Comparison of ENCODE assay signal across 12 cellular contexts in the genomic region with DNA sequence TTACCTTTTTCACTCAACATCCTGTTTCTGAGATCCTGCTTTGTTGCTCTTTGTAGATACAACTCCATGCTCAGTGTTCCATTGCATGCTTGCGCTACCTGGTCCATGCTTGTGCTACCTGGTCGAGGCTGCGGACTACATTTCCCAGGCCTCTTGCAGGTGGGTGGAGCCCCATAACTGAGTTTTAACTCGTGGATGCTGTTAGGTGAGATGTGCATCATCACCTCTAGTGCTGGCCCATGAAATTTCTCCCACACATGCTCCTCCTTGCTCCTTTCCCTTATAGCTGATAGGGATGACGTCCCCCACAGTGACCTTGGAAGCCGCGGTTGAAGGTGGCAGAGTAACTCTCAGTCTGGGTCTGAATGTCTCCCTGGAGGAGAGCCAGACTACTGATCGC. TPM values are rescaled to one million over a fixed set of nuclear protein-coding genes. Genes with fewer than 3 reads are reported as not detected.
DNase-seq lines count a peak whose midpoint lies in the region; ATAC-seq, FAIRE-seq and TF ChIP-seq lines count a peak whose summit lies in the region.
"Had no signal": no experiment of that assay in that cellular context is flagged by ENCODE, and none has a peak within 500 bp of the region (broad histone marks: within the 10 kb centered on the region; RNA-seq: fewer than 3 reads in every experiment).

No MANE protein-coding gene starts in this region.

- no peak for TF ChIP-seq RAD21 in K562 (CRISPR knock-in tag; conservative IDR thresholded peaks at IDR 0.05 in 1 of 2, IDR thresholded peaks at IDR 0.05 in 1 of 2)

- H3K9me3 Mint-ChIP-seq in stimulated activated memory B cell treated with anti-CD40 and anti-IgM and Interleukin-4, amounts not matched to agents 10 μg/mL and 1 μg/mL and 100 μg/mL, for 72 hours = no peaks in the 10 kb centered on the region

- TF ChIP-seq EP300 in K562 (IDR thresholded peaks at IDR 0.05; ENCODE audit: low read length) = no peak

- no peak for TF ChIP-seq CTCF in K562 (IDR thresholded peaks at IDR 0.05 in 2 of 3, conservative IDR thresholded peaks at IDR 0.05 in 1 of 3; ENCODE audit: insufficient read depth in 2 of 3, low read depth in 1 of 3, low read length in 3 of 3)

- ATAC-seq in HG02642 (IDR thresholded peaks at IDR 0.05; ENCODE audit: poor library complexity, unreplicated experiment) = peak; percentile 7
- ATAC-seq in K562 = peak; percentile 56
- ATAC-seq in stimulated activated memory B cell treated with anti-CD40 and anti-IgM and Interleukin-4, amounts not matched to agents 10 μg/mL and 1 μg/mL and 100 μg/mL, for 72 hours = peak; percentile 67
- ATAC-seq in GM18909 (IDR thresholded peaks at IDR 0.05; ENCODE audit: poor library complexity, unreplicated experiment) = no peak

- TF ChIP-seq POLR2A in GM12892 (IDR thresholded peaks at IDR 0.05; ENCODE audit: low read depth, low read length) = no peak
- TF ChIP-seq POLR2A in K562 (conservative IDR thresholded peaks at IDR 0.05) = no peak

- no peaks in the 10 kb centered on the region for H3K36me3 ChIP-seq in K562 (ENCODE audit: control insufficient read depth, insufficient read depth, low read length)

- no peak overlapping the region for H3K9ac ChIP-seq in K562 (ENCODE audit: insufficient read depth in 1 of 2, low read depth in 2 of 2, low read length in 2 of 2)

- CTCF ChIA-PET in K562 (lab: Yijun Ruan, JAX; ENCODE audit: low intra/inter-chr PET ratio) = no interaction called here

- DNase-seq in GM12892 (ENCODE audit: insufficient read length) (no peak), K562 (ENCODE audit: extremely low read depth in 1 of 4, low spot score in 3 of 4) (peak in 1 of 4 experiments; percentile 18), RPMI8226 (no peak), NCI-H1092 treated with DMSO at 0.1 percent for 48 hours (lab: John Stamatoyannopoulos, UW) (no peak), NCI-H2029 treated with DMSO at 0.1 percent for 48 hours (lab: John Stamatoyannopoulos, UW) (no peak)
- DNase-seq: EL, NCI-H1694, NCI-H446, NCI-H748 treated with DMSO at 0.1 percent for 48 hours had no signal

- H4K20me1 ChIP-seq in K562 (replicated peaks; ENCODE audit: control insufficient read depth, insufficient read depth, low read length) = no peaks in the 10 kb centered on the region

- no TSS peak for BruUV-seq in K562 (replicated peaks; lab: Mats Ljungman, UMichigan)

- H3K27ac Mint-ChIP-seq in stimulated activated memory B cell treated with anti-CD40 and anti-IgM and Interleukin-4, amounts not matched to agents 10 μg/mL and 1 μg/mL and 100 μg/mL, for 72 hours = peak overlapping the region; percentile 80

- H3K4me3 ChIP-seq in K562 = no peak overlapping the region

- no peaks in the 10 kb centered on the region for H3K9me3 ChIP-seq in K562 (replicated peaks; ENCODE audit: control insufficient read depth, insufficient read depth, low read depth, low read length)

- peaks cover 45% of the 10 kb centered on the region for H3K4me1 Mint-ChIP-seq in stimulated activated memory B cell treated with anti-CD40 and anti-IgM and Interleukin-4, amounts not matched to agents 10 μg/mL and 1 μg/mL and 100 μg/mL, for 72 hours

- H3K4me3 Mint-ChIP-seq in stimulated activated memory B cell treated with anti-CD40 and anti-IgM and Interleukin-4, amounts not matched to agents 10 μg/mL and 1 μg/mL and 100 μg/mL, for 72 hours = peak overlapping the region; percentile 67

- H3K36me3 Mint-ChIP-seq in stimulated activated memory B cell treated with anti-CD40 and anti-IgM and Interleukin-4, amounts not matched to agents 10 μg/mL and 1 μg/mL and 100 μg/mL, for 72 hours = no peaks in the 10 kb centered on the region

- peaks cover 0 to 17% of the 10 kb centered on the region in 2 experiments; a peak in 2 of 5 replicates for H3K4me1 ChIP-seq in K562 (replicated peaks in 1 of 2; ENCODE audit: control insufficient read depth in 2 of 2, insufficient read depth in 2 of 2, low read length in 2 of 2)

- no peaks in the 10 kb centered on the region for H3K27me3 ChIP-seq in K562 (ENCODE audit: control insufficient read depth in 2 of 2, insufficient read depth in 2 of 2, low read length in 2 of 2)

- POLR2A ChIA-PET in K562 (lab: Yijun Ruan, JAX) = no interaction called here

- in situ Hi-C loops in K562 (cut with MboI) = no loop called here

- 31% methylated on average over 8 of the region's 8 CpGs for whole genome bisulfite sequencing in K562 (ENCODE audit: insufficient coverage, low coverage, missing lambda C conversion rate)

- no peak overlapping the region for H3K4me2 ChIP-seq in K562 (ENCODE audit: insufficient read depth, low read length)

- H3K27me3 Mint-ChIP-seq in stimulated activated memory B cell treated with anti-CD40 and anti-IgM and Interleukin-4, amounts not matched to agents 10 μg/mL and 1 μg/mL and 100 μg/mL, for 72 hours = no peaks in the 10 kb centered on the region

- no peaks in the 10 kb centered on the region for H3K9me1 ChIP-seq in K562 (ENCODE audit: control insufficient read depth, insufficient read depth, low read length)

- FAIRE-seq in GM12892 (lab: Jason Lieb, UNC) (peak; percentile 81), K562 (lab: Jason Lieb, UNC) (no peak)

- intact Hi-C loops in K562 (cut with micrococcal nuclease) = no loop called here

- no peak overlapping the region for H2AFZ ChIP-seq in K562 (ENCODE audit: low read depth, low read length)

- no peaks in the 10 kb centered on the region for H3K79me2 ChIP-seq in K562 (ENCODE audit: control insufficient read depth, insufficient read depth, low read length)

- no peak overlapping the region for H3K27ac ChIP-seq in K562 (ENCODE audit: extremely low read depth, low read depth, low read length)

TF ChIP-seq in K562, 482 proteins besides CTCF, POLR2A, EP300 and RAD21:
- peak; percentile 69; the same call in 1 of the 2 replicates for TF ChIP-seq ESRRA (IDR thresholded peaks at IDR 0.05; ENCODE audit: borderline replicate concordance, low read depth)
- no peak for TF ChIP-seq CTBP1 (IDR thresholded peaks at IDR 0.05; ENCODE audit: borderline replicate concordance)
- no peak for TF ChIP-seq NELFE (IDR thresholded peaks at IDR 0.05; ENCODE audit: insufficient read depth, insufficient read length)
- no peak for TF ChIP-seq RFX7 (CRISPR knock-in tag; IDR thresholded peaks at IDR 0.05)
- peak in 1 of 2 experiments; percentile 33; a peak in 1 of 4 replicates for TF ChIP-seq NRF1 (conservative IDR thresholded peaks at IDR 0.05 in 1 of 2, IDR thresholded peaks at IDR 0.05 in 1 of 2)
- 0 out of 2 replicates have a peak, but pooled peaks have one; percentile 7 for TF ChIP-seq NFIC (IDR thresholded peaks at IDR 0.05)
- peak; percentile 60 for TF ChIP-seq HCFC1 (IDR thresholded peaks at IDR 0.05; ENCODE audit: low read depth, low read length)

RNA-seq across cellular contexts. Expression of gene PREX1, which starts 11.7 kb away (rescaled TPM):
- polyA plus RNA-seq in GM12892 (2012; ENCODE audit: missing spikeins) = 46.2 TPM
- 7.3 and 17.0 TPM in 2 replicates for total RNA-seq in K562 (2011; cell fraction: chromatin; rRNA removed; ENCODE audit: low replicate concordance)
- total RNA-seq in K562 (2011; cell fraction: nucleolus; rRNA removed) = 5.9 and 8.0 TPM in 2 replicates
- total RNA-seq in K562 (2011; cell fraction: nucleoplasm; rRNA removed) = 7.9 and 9.6 TPM in 2 replicates
- 5.4 and 9.3 TPM in 2 replicates for total RNA-seq in K562 (2014; rRNA removed)
- total RNA-seq in K562 (2014; rRNA removed; fragmentation: Illumina TruSeq; extraction: Trizol) = 3.3 and 5.1 TPM in 2 replicates
- total RNA-seq in K562 (2015; rRNA removed; fragmentation: Illumina TruSeq; extraction: Trizol) = 4.7 and 4.8 TPM in 2 replicates
- total RNA-seq in K562 (2021) = 9.0 and 10.4 TPM in 2 replicates
- polyA plus RNA-seq in K562 (2011; rRNA removed) = 1.8 and 4.9 TPM in 2 replicates
- polyA plus RNA-seq in K562 (2011; cell fraction: cytosol; rRNA removed) = 2.5 and 2.6 TPM in 2 replicates
- 5.3 and 7.3 TPM in 2 replicates for polyA plus RNA-seq in K562 (2011; cell fraction: nucleus; rRNA removed)
- polyA plus RNA-seq in K562 (2012) = 5.7 and 10.6 TPM in 2 replicates
- polyA plus RNA-seq in K562 (2014; fragmentation: Illumina TruSeq; extraction: Trizol) = 5.5 and 6.1 TPM in 2 replicates
- polyA plus RNA-seq in K562 (2014; fragmentation: Nextera tagmentation; extraction: Ambion mirVana) = 1 to 10 TPM in 1 of 2 experiments, under 1 TPM in 1; 0.37 to 1.6 TPM
- polyA plus RNA-seq in K562 (2014; rRNA removed) = 4.2 and 4.4 TPM in 2 replicates
- polyA minus RNA-seq in K562 (2011; rRNA and poly(A)+ RNA removed) = 3.3 and 4.7 TPM in 2 replicates
- polyA minus RNA-seq in K562 (2011; cell fraction: cytosol; rRNA and poly(A)+ RNA removed) = 1.6 and 4.8 TPM in 2 replicates
- 2.7 and 8.8 TPM in 2 replicates for polyA minus RNA-seq in K562 (2011; cell fraction: nucleus; rRNA and poly(A)+ RNA removed)
